Comparison of ENCODE assay signal across 22 cellular contexts in the genomic region with DNA sequence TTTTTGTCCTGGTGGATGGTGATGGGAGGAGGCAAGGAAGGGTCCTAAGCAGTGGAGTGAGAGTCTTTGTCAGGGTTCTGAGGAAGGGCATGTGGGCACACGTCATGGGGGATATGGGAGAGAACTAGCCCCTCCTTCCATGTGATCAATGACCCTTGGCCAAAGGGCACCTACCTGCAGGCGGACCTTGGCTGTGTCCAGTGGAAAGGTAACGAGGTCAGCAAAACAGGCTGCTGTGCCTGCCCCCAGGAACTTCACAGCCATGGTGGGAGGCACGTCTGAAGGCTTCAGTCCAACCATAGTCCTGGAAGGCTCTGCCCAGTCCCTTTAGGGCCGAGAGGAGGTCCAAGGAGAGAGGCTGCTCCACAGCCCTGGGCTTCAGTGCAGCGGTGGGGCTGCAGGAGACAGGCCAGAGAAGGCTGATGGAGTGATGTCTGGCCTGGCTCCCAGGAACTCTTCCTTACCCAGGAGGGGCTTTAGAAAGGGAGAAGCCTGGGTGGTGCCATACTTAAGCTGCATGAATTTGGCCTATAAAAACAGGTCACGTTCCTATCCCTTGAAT. TPM values are rescaled to one million over a fixed set of nuclear protein-coding genes. Genes with fewer than 3 reads are reported as not detected.
DNase-seq lines count a peak whose midpoint lies in the region; FAIRE-seq and TF ChIP-seq lines count a peak whose summit lies in the region.
"Had no signal": no experiment of that assay in that cellular context is flagged by ENCODE, and none has a peak within 500 bp of the region (broad histone marks: within the 10 kb centered on the region; RNA-seq: fewer than 3 reads in every experiment).

No MANE protein-coding gene starts in this region.

- H3K27ac ChIP-seq in liver (ENCODE audit: low read depth in 1 of 2, low read length in 2 of 2) (no peak overlapping the region), sigmoid colon (no peak overlapping the region), WERI-Rb-1 (no peak overlapping the region; the same call in 1 of the 2 replicates), small intestine (ENCODE audit: low read depth in 1 of 2, low read length in 1 of 2) (no peak overlapping the region)
- H3K27ac ChIP-seq: stomach, upper lobe of left lung had no signal

- H3K4me1 ChIP-seq in liver (ENCODE audit: control insufficient read depth in 4 of 4, insufficient read depth in 4 of 4, low read length in 3 of 4) (peaks cover 0 to 5% (median 3%) of the 10 kb centered on the region in 4 donors), sigmoid colon (peaks cover 0 to 5% (median 0%) of the 10 kb centered on the region in 4 donors), small intestine (ENCODE audit: control insufficient read depth in 2 of 2, insufficient read depth in 1 of 2, low read depth in 1 of 2, low read length in 1 of 2) (peaks cover 0 to 24% of the 10 kb centered on the region in 2 donors)
- H3K4me1 ChIP-seq: upper lobe of left lung had no signal

- POLR2A ChIA-PET in activated CD4-positive, alpha-beta T cell treated with anti-CD3 and anti-CD28 coated beads, Interleukin-2, amount 10 ng/mL, durations not matched to agents 7 days and 5 days (lab: Charles Lee), result no interaction called here

- peaks cover 73% of the 10 kb centered on the region for H3K4me1 Mint-ChIP-seq in activated CD4-positive, alpha-beta T cell treated with anti-CD3 and anti-CD28 coated beads, Interleukin-2, amount 10 ng/mL, durations not matched to agents 7 days and 5 days
- peaks cover 89% of the 10 kb centered on the region for H3K4me1 Mint-ChIP-seq in activated T-helper 1 cell treated with anti-CD3 and anti-CD28 coated beads, Interleukin-12 subunit alpha, Interleukin-12 subunit beta, Interleukin-2, Interleukin-4 antibody, amounts not matched to agents 30 ng/mL and 10 ng/mL and 1 ng/mL, durations not matched to agents 14 hours and 24 hours and 36 hours (ENCODE audit: low read depth)

- no peak overlapping the region for H3K4me3 ChIP-seq in liver (ENCODE audit: low read depth in 1 of 3, low read length in 3 of 3)
- no peak overlapping the region for H3K4me3 ChIP-seq in sigmoid colon
- H3K4me3 ChIP-seq in WERI-Rb-1 (ENCODE audit: low read depth, low read length), result no peak overlapping the region
- H3K4me3 ChIP-seq in small intestine (ENCODE audit: low read depth in 1 of 2, low read length in 2 of 2), result no peak overlapping the region
- H3K4me3 ChIP-seq: stomach, upper lobe of left lung had no signal

- no peak for TF ChIP-seq RAD21 in liver (IDR thresholded peaks at IDR 0.05)

- H3K27me3 Mint-ChIP-seq in activated CD4-positive, alpha-beta T cell treated with anti-CD3 and anti-CD28 coated beads, Interleukin-2, amount 10 ng/mL, durations not matched to agents 7 days and 5 days, result no peaks in the 10 kb centered on the region
- no peaks in the 10 kb centered on the region for H3K27me3 Mint-ChIP-seq in activated T-helper 1 cell treated with anti-CD3 and anti-CD28 coated beads, Interleukin-12 subunit alpha, Interleukin-12 subunit beta, Interleukin-2, Interleukin-4 antibody, amounts not matched to agents 30 ng/mL and 10 ng/mL and 1 ng/mL, durations not matched to agents 14 hours and 24 hours and 36 hours (ENCODE audit: insufficient read depth)

- TF ChIP-seq EP300 in sigmoid colon (IDR thresholded peaks at IDR 0.05), result no peak

- no peak overlapping the region for H3K9ac ChIP-seq in liver (ENCODE audit: low read depth in 1 of 2, low read length in 2 of 2)

- CTCF ChIA-PET in activated CD4-positive, alpha-beta T cell treated with anti-CD3 and anti-CD28 coated beads, Interleukin-2, amount 10 ng/mL, durations not matched to agents 7 days and 5 days (lab: Charles Lee), result interaction anchor here (1.6 kb wide), 1 partner anchor 9 kb away, joined by 5 read pairs; no protein-coding TSS in a partner anchor

- intact Hi-C loops in activated T-helper 1 cell treated with anti-CD3 and anti-CD28 coated beads, Interleukin-12 subunit alpha, Interleukin-12 subunit beta, Interleukin-2, Interleukin-4 antibody, amounts not matched to agents 30 ng/mL and 10 ng/mL and 1 ng/mL, durations not matched to agents 14 hours and 24 hours and 36 hours (cut with micrococcal nuclease), result no loop called here
- intact Hi-C loops in sigmoid colon (cut with DNase I), result no loop called here

- H3K36me3 Mint-ChIP-seq in activated CD4-positive, alpha-beta T cell treated with anti-CD3 and anti-CD28 coated beads, Interleukin-2, amount 10 ng/mL, durations not matched to agents 7 days and 5 days (ENCODE audit: low read depth), result peaks cover 32% of the 10 kb centered on the region
- peaks cover 26% of the 10 kb centered on the region for H3K36me3 Mint-ChIP-seq in activated T-helper 1 cell treated with anti-CD3 and anti-CD28 coated beads, Interleukin-12 subunit alpha, Interleukin-12 subunit beta, Interleukin-2, Interleukin-4 antibody, amounts not matched to agents 30 ng/mL and 10 ng/mL and 1 ng/mL, durations not matched to agents 14 hours and 24 hours and 36 hours (ENCODE audit: low read depth)

- H3K27ac Mint-ChIP-seq in activated CD4-positive, alpha-beta T cell treated with anti-CD3 and anti-CD28 coated beads, Interleukin-2, amount 10 ng/mL, durations not matched to agents 7 days and 5 days, result peak overlapping the region; percentile 71
- H3K27ac Mint-ChIP-seq in activated T-helper 1 cell treated with anti-CD3 and anti-CD28 coated beads, Interleukin-12 subunit alpha, Interleukin-12 subunit beta, Interleukin-2, Interleukin-4 antibody, amounts not matched to agents 30 ng/mL and 10 ng/mL and 1 ng/mL, durations not matched to agents 14 hours and 24 hours and 36 hours, result peak overlapping the region; percentile 89

- H3K9me3 ChIP-seq in liver (ENCODE audit: control insufficient read depth in 4 of 4, low read length in 3 of 4), result no peaks in the 10 kb centered on the region
- no peaks in the 10 kb centered on the region for H3K9me3 ChIP-seq in sigmoid colon
- H3K9me3 ChIP-seq in WERI-Rb-1 (ENCODE audit: severe bottlenecking), result no peaks in the 10 kb centered on the region
- no peaks in the 10 kb centered on the region for H3K9me3 ChIP-seq in small intestine (ENCODE audit: control insufficient read depth, low read depth)
- H3K9me3 ChIP-seq: stomach, upper lobe of left lung had no signal

- no peaks in the 10 kb centered on the region for H3K9me3 Mint-ChIP-seq in activated CD4-positive, alpha-beta T cell treated with anti-CD3 and anti-CD28 coated beads, Interleukin-2, amount 10 ng/mL, durations not matched to agents 7 days and 5 days
- no peaks in the 10 kb centered on the region for H3K9me3 Mint-ChIP-seq in activated T-helper 1 cell treated with anti-CD3 and anti-CD28 coated beads, Interleukin-12 subunit alpha, Interleukin-12 subunit beta, Interleukin-2, Interleukin-4 antibody, amounts not matched to agents 30 ng/mL and 10 ng/mL and 1 ng/mL, durations not matched to agents 14 hours and 24 hours and 36 hours
- H3K9me3 Mint-ChIP-seq: activated T-cell treated with anti-CD3 and anti-CD28 coated beads, Interleukin-2, amount 50 U/mL, for 4 hours; CD14-positive monocyte had no signal

- no peak overlapping the region for H3K4me3 Mint-ChIP-seq in activated CD4-positive, alpha-beta T cell treated with anti-CD3 and anti-CD28 coated beads, Interleukin-2, amount 10 ng/mL, durations not matched to agents 7 days and 5 days
- H3K4me3 Mint-ChIP-seq in activated T-helper 1 cell treated with anti-CD3 and anti-CD28 coated beads, Interleukin-12 subunit alpha, Interleukin-12 subunit beta, Interleukin-2, Interleukin-4 antibody, amounts not matched to agents 30 ng/mL and 10 ng/mL and 1 ng/mL, durations not matched to agents 14 hours and 24 hours and 36 hours, result no peak overlapping the region
- H3K4me3 Mint-ChIP-seq: activated T-cell treated with anti-CD3 and anti-CD28 coated beads, Interleukin-2, amount 50 U/mL, for 4 hours; CD14-positive monocyte had no signal

- H3K36me3 ChIP-seq in liver (ENCODE audit: control insufficient read depth in 4 of 4, insufficient read depth in 3 of 4, low read depth in 1 of 4, low read length in 3 of 4), result peaks cover 0 to 5% (median 0%) of the 10 kb centered on the region in 4 donors
- peaks cover 0 to 12% (median 3%) of the 10 kb centered on the region in 4 donors for H3K36me3 ChIP-seq in sigmoid colon
- H3K36me3 ChIP-seq in WERI-Rb-1, result peaks cover 14% of the 10 kb centered on the region
- no peaks in the 10 kb centered on the region for H3K36me3 ChIP-seq in small intestine (ENCODE audit: control insufficient read depth in 2 of 2, insufficient read depth in 2 of 2, low read length in 2 of 2)

- FAIRE-seq in small intestine (lab: Jason Lieb, UNC), result no peak

- no peak for TF ChIP-seq POLR2A in sigmoid colon (IDR thresholded peaks at IDR 0.05)

- no peak for DNase-seq in activated CD4-positive, alpha-beta T cell treated with anti-CD3 and anti-CD28 coated beads, Interleukin-2, amount 10 ng/mL, durations not matched to agents 7 days and 5 days
- no peak for DNase-seq in activated CD4-positive, alpha-beta T cell treated with anti-CD3 and anti-CD28 coated beads, Interleukin-2, amount 50 U/mL, for 4 hours
- no peak for DNase-seq in activated T-helper 1 cell treated with anti-CD3 and anti-CD28 coated beads, Interleukin-12 subunit alpha, Interleukin-12 subunit beta, Interleukin-2, Interleukin-4 antibody, amounts not matched to agents 30 ng/mL and 10 ng/mL and 1 ng/mL, durations not matched to agents 14 hours and 24 hours and 36 hours (ENCODE audit: low spot score)
- DNase-seq in sigmoid colon (peak; percentile 29), kidney glomerular epithelial cell (lab: John Stamatoyannopoulos, UW) (no peak), WERI-Rb-1 (no peak), small intestine (no peak)
- DNase-seq: activated T-cell treated with anti-CD3 and anti-CD28 coated beads, Interleukin-2, amount 50 U/mL, for 4 hours; amniotic stem cell; caudate nucleus; DMS53; glutamatergic neuron; NCI-H1417 treated with DMSO at 0.1 percent for 48 hours; NCI-H526 treated with DMSO at 0.1 percent for 48 hours; OCI-M1; SHP77; stomach; T-helper 9 cell had no signal

- WGBS in liver, result 64% methylated on average over 7 of the region's 7 CpGs
- 75 to 87% methylated on average over 7 of the region's 7 CpGs for WGBS in sigmoid colon, 2 donors
- 68 to 78% (median 75%) methylated on average over 7 of the region's 7 CpGs for WGBS in small intestine, 3 donors

- TF ChIP-seq CTCF in liver (IDR thresholded peaks at IDR 0.05; ENCODE audit: low read depth, low read length, missing input control) (no peak), sigmoid colon (IDR thresholded peaks at IDR 0.05) (no peak), WERI-Rb-1 (IDR thresholded peaks at IDR 0.05; ENCODE audit: low read depth, low read length) (no peak)

- H3K27me3 ChIP-seq in liver (ENCODE audit: control insufficient read depth in 4 of 4, insufficient read depth in 4 of 4, low read length in 3 of 4) (no peaks in the 10 kb centered on the region), sigmoid colon (no peaks in the 10 kb centered on the region), WERI-Rb-1 (ENCODE audit: insufficient read depth, low read depth, severe bottlenecking) (no peaks in the 10 kb centered on the region), small intestine (ENCODE audit: control insufficient read depth in 2 of 2, insufficient read depth in 2 of 2, low read length in 2 of 2) (no peaks in the 10 kb centered on the region)
- H3K27me3 ChIP-seq: stomach, upper lobe of left lung had no signal

RNA-seq across cellular contexts. Expression of a gene that starts 2.1 kb away (rescaled TPM):
- total RNA-seq in activated CD4-positive, alpha-beta T cell treated with anti-CD3 and anti-CD28 coated beads, Interleukin-2, amount 10 ng/mL, durations not matched to agents 7 days and 5 days, result 1 to 10 TPM; 2.5 to 3.2 TPM
- 4.1 and 4.8 TPM in 2 replicates for total RNA-seq in activated T-helper 1 cell treated with anti-CD3 and anti-CD28 coated beads, Interleukin-12 subunit alpha, Interleukin-12 subunit beta, Interleukin-2, Interleukin-4 antibody, amounts not matched to agents 30 ng/mL and 10 ng/mL and 1 ng/mL, durations not matched to agents 14 hours and 24 hours and 36 hours
- total RNA-seq in liver (1 to 10 TPM in 1 of 2 donors, under 1 TPM in 1; 0.47 to 1.3 TPM), sigmoid colon (1 to 10 TPM in 2 of 4 donors, under 1 TPM in 2; 0.41 to 2.8 (median 1.0) TPM)
- polyA plus RNA-seq in liver (under 1 TPM; 0.07 to 0.21 TPM), sigmoid colon (1 to 10 TPM in 1 of 3 donors, under 1 TPM in 1, not detected in 1; 0.23 to 1.9 TPM), small intestine (under 1 TPM; 0.54 to 0.89 (median 0.84) TPM)
- polyA plus RNA-seq: CD14-positive monocyte had no signal

RNA-seq across cellular contexts. Expression of a gene that starts 24.2 kb away (rescaled TPM):
- total RNA-seq in activated CD4-positive, alpha-beta T cell treated with anti-CD3 and anti-CD28 coated beads, Interleukin-2, amount 10 ng/mL, durations not matched to agents 7 days and 5 days, result 100 to 1,000 TPM; 326 to 344 TPM
- 821 and 858 TPM in 2 replicates for total RNA-seq in activated T-helper 1 cell treated with anti-CD3 and anti-CD28 coated beads, Interleukin-12 subunit alpha, Interleukin-12 subunit beta, Interleukin-2, Interleukin-4 antibody, amounts not matched to agents 30 ng/mL and 10 ng/mL and 1 ng/mL, durations not matched to agents 14 hours and 24 hours and 36 hours
- total RNA-seq in liver (100 to 1,000 TPM in 1 of 2 donors, 10 to 100 TPM in 1; 11.0 to 137 TPM), sigmoid colon (10 to 100 TPM; 23.8 to 38.8 (median 27.9) TPM)
- polyA plus RNA-seq in liver (10 to 100 TPM; 10.4 to 16.1 TPM), sigmoid colon (100 to 1,000 TPM in 1 of 3 donors, 10 to 100 TPM in 2; 37.2 to 117 (median 52.5) TPM), small intestine (10 to 100 TPM; 26.4 to 49.8 (median 33.2) TPM)

RNA-seq across cellular contexts. Expression of a gene that starts 56.0 kb away (rescaled TPM):
- under 1 TPM; 0.15 to 0.31 TPM for total RNA-seq in activated CD4-positive, alpha-beta T cell treated with anti-CD3 and anti-CD28 coated beads, Interleukin-2, amount 10 ng/mL, durations not matched to agents 7 days and 5 days
- total RNA-seq in activated T-helper 1 cell treated with anti-CD3 and anti-CD28 coated beads, Interleukin-12 subunit alpha, Interleukin-12 subunit beta, Interleukin-2, Interleukin-4 antibody, amounts not matched to agents 30 ng/mL and 10 ng/mL and 1 ng/mL, durations not matched to agents 14 hours and 24 hours and 36 hours, result 0.29 and 0.64 TPM in 2 replicates
- total RNA-seq in liver, result under 1 TPM in 1 of 2 donors, not detected in 1; 0.08 TPM
- polyA plus RNA-seq in liver, result not detected
- total RNA-seq in sigmoid colon, result under 1 TPM in 1 of 4 donors, not detected in 3; 0.27 TPM
- not detected for polyA plus RNA-seq in sigmoid colon
- polyA plus RNA-seq in small intestine, result 1 to 10 TPM in 1 of 3 donors, under 1 TPM in 2; 0.03 to 4.5 (median 0.54) TPM
- total RNA-seq: pulmonary artery endothelial cell, stomach had no signal
- polyA plus RNA-seq: CD14-positive monocyte had no signal
